ENCODE assay signal across 9 cellular contexts in genomic region chr4:47531954-47532321, GRCh38. TPM values are rescaled to one million over a fixed set of nuclear protein-coding genes. Genes with fewer than 3 reads are reported as not detected.
DNase-seq lines count a peak whose midpoint lies in the region; ATAC-seq and TF ChIP-seq lines count a peak whose summit lies in the region.
"Had no signal": no experiment of that assay in that cellular context is flagged by ENCODE, and none has a peak within 500 bp of the region (broad histone marks: within the 10 kb centered on the region; RNA-seq: fewer than 3 reads in every experiment).

No MANE protein-coding gene starts in this region.

- POLR2A ChIA-PET in PC-9 (lab: Charles Lee; ENCODE audit: unreplicated experiment), result interaction anchor here (0.6 kb wide), 1 partner anchor 21 kb away, joined by 3 read pairs; no protein-coding TSS in a partner anchor

- CTCF ChIA-PET in PC-9 (lab: Charles Lee), result no interaction called here

- intact Hi-C loops in PC-9 (cut with micrococcal nuclease; ENCODE audit: unreplicated experiment) (loop anchor here (1.0 to 2.0 kb wide), 3 partner anchors 33 to 69 kb away; partner anchors contain the start of genes ATP10D and COMMD8), esophagus squamous epithelium (cut with DNase I) (no loop called here)

- DNase-seq in PC-9 (no peak), esophagus squamous epithelium (lab: John Stamatoyannopoulos, UW) (no peak), smooth muscle cell (lab: John Stamatoyannopoulos, UW; ENCODE audit: unreplicated experiment) (no peak), iPS-NIHi7 (ENCODE audit: extremely low spot score) (no peak)
- DNase-seq: NCI-H2171 had no signal

- 27 to 35% methylated on average over 2 of the region's 2 CpGs for WGBS in esophagus squamous epithelium, 2 donors
- 74% methylated on average over 2 of the region's 2 CpGs for WGBS in smooth muscle cell (ENCODE audit: low lambda C conversion rate)

- H3K4me3 ChIP-seq in PC-9, result no peak overlapping the region
- no peak overlapping the region for H3K4me3 ChIP-seq in esophagus squamous epithelium
- H3K4me3 ChIP-seq in smooth muscle cell, result no peak overlapping the region

- TF ChIP-seq CTCF in PC-9 (conservative IDR thresholded peaks at IDR 0.05) (no peak), esophagus squamous epithelium (IDR thresholded peaks at IDR 0.05) (no peak), smooth muscle cell (IDR thresholded peaks at IDR 0.05; ENCODE audit: borderline replicate concordance, insufficient read depth, poor library complexity, severe bottlenecking) (no peak)

- H3K9me3 ChIP-seq in PC-9 (ENCODE audit: insufficient read depth, low read depth) (peaks cover 18% of the 10 kb centered on the region; the same call in 1 of the 2 replicates), esophagus squamous epithelium (peaks cover 0 to 6% (median 0%) of the 10 kb centered on the region in 3 donors), smooth muscle cell (replicated peaks; ENCODE audit: low read depth) (no peaks in the 10 kb centered on the region)

- H3K79me2 ChIP-seq in PC-9 (ENCODE audit: low read depth) (no peaks in the 10 kb centered on the region), smooth muscle cell (ENCODE audit: low read depth) (no peaks in the 10 kb centered on the region)

- H3K4me2 ChIP-seq in PC-9 (no peak overlapping the region; the same call in 1 of the 2 replicates), smooth muscle cell (peak overlapping the region; percentile 29)

- H2AFZ ChIP-seq in PC-9, result no peak overlapping the region
- no peak overlapping the region for H2AFZ ChIP-seq in smooth muscle cell (ENCODE audit: low read depth)

- H3K9me2 ChIP-seq in PC-9 (ENCODE audit: insufficient read depth), result no peaks in the 10 kb centered on the region

- no TSS peak for BruUV-seq in PC-9 (replicated peaks; lab: Mats Ljungman, UMichigan)

- no peak for TF ChIP-seq POLR2A in esophagus squamous epithelium (IDR thresholded peaks at IDR 0.05)

- H3K9ac ChIP-seq in smooth muscle cell (ENCODE audit: low read depth), result no peak overlapping the region

- peaks cover 17% of the 10 kb centered on the region for H3K36me3 ChIP-seq in PC-9 (ENCODE audit: low read depth)
- H3K36me3 ChIP-seq in esophagus squamous epithelium, result peaks cover 0 to 72% (median 0%) of the 10 kb centered on the region in 3 donors
- H3K36me3 ChIP-seq in smooth muscle cell (ENCODE audit: low read depth), result no peaks in the 10 kb centered on the region

- H3K4me1 ChIP-seq in PC-9 (replicated peaks; ENCODE audit: insufficient read depth), result peaks cover 20% of the 10 kb centered on the region
- H3K4me1 ChIP-seq in esophagus squamous epithelium, result peaks cover 5 to 22% (median 17%) of the 10 kb centered on the region in 3 donors
- H3K4me1 ChIP-seq in smooth muscle cell (ENCODE audit: low read depth), result peaks cover 18% of the 10 kb centered on the region

- ATAC-seq in GM19438 (IDR thresholded peaks at IDR 0.05; ENCODE audit: low read depth, unreplicated experiment) (peak; percentile 4), GM18870 (IDR thresholded peaks at IDR 0.05; ENCODE audit: unreplicated experiment) (no peak), GM19467 (IDR thresholded peaks at IDR 0.05; ENCODE audit: unreplicated experiment) (no peak), GM21723 (IDR thresholded peaks at IDR 0.05; ENCODE audit: unreplicated experiment) (no peak)

- H3F3A ChIP-seq in PC-9 (ENCODE audit: insufficient read depth, low read depth) (peaks cover 8% of the 10 kb centered on the region), smooth muscle cell (ENCODE audit: low read depth) (no peaks in the 10 kb centered on the region)

- H3K27me3 ChIP-seq in PC-9 (ENCODE audit: insufficient read depth, low read depth), result no peaks in the 10 kb centered on the region
- H3K27me3 ChIP-seq in esophagus squamous epithelium, result no peaks in the 10 kb centered on the region
- no peaks in the 10 kb centered on the region for H3K27me3 ChIP-seq in smooth muscle cell (ENCODE audit: low read depth)

- H4K20me1 ChIP-seq in PC-9 (ENCODE audit: insufficient read depth) (no peaks in the 10 kb centered on the region), smooth muscle cell (ENCODE audit: low read depth) (no peaks in the 10 kb centered on the region)

- H3K27ac ChIP-seq in PC-9 (peak overlapping the region; percentile 66; the same call in 1 of the 2 replicates), esophagus squamous epithelium (peak overlapping the region; percentile 60 to 77 (median 68)), smooth muscle cell (ENCODE audit: low read depth) (peak overlapping the region; percentile 82)

RNA-seq across cellular contexts. Expression of gene ATP10D, which starts 46.9 kb away (rescaled TPM):
- total RNA-seq in PC-9 (2021) (29.3 and 35.2 TPM in 2 replicates), esophagus squamous epithelium (10 to 100 TPM; 18.6 to 31.5 (median 27.8) TPM), smooth muscle cell (28.4 and 29.6 TPM in 2 replicates)
- polyA plus RNA-seq in smooth muscle cell, result 8.6 and 9.2 TPM in 2 replicates
